ENCODE assay signal across 22 cellular contexts in the genomic region with DNA sequence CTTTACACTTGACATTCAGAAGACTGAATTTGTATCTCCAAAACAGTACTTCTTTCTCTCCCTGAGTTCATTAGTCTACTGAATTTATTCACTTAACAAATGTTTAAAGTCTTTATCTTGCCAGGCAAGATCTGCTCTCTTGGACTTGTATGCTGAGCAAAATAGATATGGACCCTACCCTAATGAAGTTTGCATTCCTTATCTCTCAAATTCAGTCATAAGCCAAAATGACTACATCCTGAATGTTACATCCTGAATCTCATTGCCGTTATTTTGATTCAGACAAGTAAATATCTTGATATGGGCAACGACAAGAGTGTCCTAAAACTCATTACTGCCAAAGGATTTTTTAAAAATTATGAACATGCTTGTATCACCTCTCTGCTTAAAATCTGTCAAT.
"Had no signal": no experiment of that assay in that cellular context is flagged by ENCODE, and none has a peak within 500 bp of the region (broad histone marks: within the 10 kb centered on the region; RNA-seq: fewer than 3 reads in every experiment).

No MANE protein-coding gene starts in this region.

- DNase-seq: effector CD4-positive, alpha-beta T cell; endodermal cell; esophagus squamous epithelium; foreskin fibroblast; glutamatergic neuron; immature natural killer cell; left lung; lower lobe of right lung; mesenchymal stem cell; naive thymus-derived CD4-positive, alpha-beta T cell; nucleus accumbens; ovary; stimulated activated CD4-positive, alpha-beta T cell treated with anti-CD3 and anti-CD28 coated beads, Interleukin-2, amount 100 ng/mL, for 48 hours; stimulated activated naive CD4-positive, alpha-beta T cell treated with Interleukin-2 at 50 U/mL for 16 hours; trophoblast cell had no signal

- H3K27ac ChIP-seq: coronary artery, esophagus squamous epithelium, gastroesophageal sphincter, left lung, lower lobe of right lung, ovary had no signal

- ATAC-seq: gastroesophageal sphincter; left lung; lower lobe of right lung; naive thymus-derived CD4-positive, alpha-beta T cell; right cardiac atrium had no signal

- H3K4me3 Mint-ChIP-seq: endodermal cell; immature natural killer cell; naive thymus-derived CD4-positive, alpha-beta T cell; neural crest cell had no signal

- H3K27me3 Mint-ChIP-seq: naive thymus-derived CD4-positive, alpha-beta T cell; progenitor cell of endocrine pancreas had no signal

- FAIRE-seq: keratinocyte had no signal

- H3K27me3 ChIP-seq: esophagus squamous epithelium, gastroesophageal sphincter, left lung, ovary had no signal

- H3K9me3 ChIP-seq: esophagus squamous epithelium, gastroesophageal sphincter, left lung, lower lobe of right lung, ovary had no signal

- H3K27ac Mint-ChIP-seq: naive thymus-derived CD4-positive, alpha-beta T cell; progenitor cell of endocrine pancreas had no signal

- H3K4me1 ChIP-seq: lower lobe of right lung had no signal

- H3K4me2 ChIP-seq: smooth muscle cell had no signal

- H3K4me3 ChIP-seq: coronary artery, esophagus squamous epithelium, gastroesophageal sphincter, left lung, lower lobe of right lung, ovary, smooth muscle cell had no signal

- H3K9me3 Mint-ChIP-seq: endodermal cell; immature natural killer cell; naive thymus-derived CD4-positive, alpha-beta T cell; neural crest cell had no signal

- H3K36me3 ChIP-seq: ovary had no signal
